ENCODE assay signal across 9 cellular contexts in the genomic region with DNA sequence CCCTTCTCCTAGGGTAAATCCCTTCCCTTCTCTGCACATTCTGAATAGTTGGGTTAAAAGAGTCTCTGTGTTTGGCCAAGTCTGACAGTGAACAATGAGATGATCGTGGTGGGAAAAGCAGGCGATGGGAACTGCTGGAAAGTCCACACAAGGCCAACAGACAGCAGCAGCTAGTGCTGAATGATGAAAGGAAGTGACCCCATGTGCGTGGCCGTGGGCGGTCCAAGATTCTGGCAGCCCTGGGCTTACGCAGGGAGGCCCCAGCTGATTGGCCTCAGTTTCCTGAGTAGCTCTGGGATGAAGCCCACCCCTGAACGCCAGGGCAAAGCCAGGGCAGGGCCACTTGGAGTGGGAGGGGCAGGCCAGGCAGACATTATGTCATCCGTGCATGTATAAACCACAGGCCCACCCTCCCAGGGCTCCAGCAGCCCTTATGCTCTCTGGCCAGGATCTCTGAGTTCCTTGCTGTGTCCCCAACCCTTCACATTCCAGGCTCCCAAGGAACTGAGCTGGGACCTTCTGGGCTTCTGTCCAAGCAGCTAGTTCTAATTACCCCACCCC. TPM values are rescaled to one million over a fixed set of nuclear protein-coding genes. Genes with fewer than 3 reads are reported as not detected.
DNase-seq lines count a peak whose midpoint lies in the region; ATAC-seq and TF ChIP-seq lines count a peak whose summit lies in the region.
"Had no signal": no experiment of that assay in that cellular context is flagged by ENCODE, and none has a peak within 500 bp of the region (broad histone marks: within the 10 kb centered on the region; RNA-seq: fewer than 3 reads in every experiment).

No MANE protein-coding gene starts in this region.

- no peak for TF ChIP-seq CTCF in coronary artery (IDR thresholded peaks at IDR 0.05)
- no peak for TF ChIP-seq CTCF in right lobe of liver (IDR thresholded peaks at IDR 0.05)
- no peak for TF ChIP-seq CTCF in stomach (IDR thresholded peaks at IDR 0.05)
- no peak for TF ChIP-seq CTCF in OCI-LY7 (conservative IDR thresholded peaks at IDR 0.05; ENCODE audit: low read length)

- H4K20me1 ChIP-seq in OCI-LY7 (ENCODE audit: insufficient read depth, low read length): no peaks in the 10 kb centered on the region

- peak overlapping the region; percentile 8 for H3K4me3 ChIP-seq in coronary artery
- H3K4me3 ChIP-seq in right lobe of liver: no peak overlapping the region
- no peak overlapping the region for H3K4me3 ChIP-seq in stomach
- H3K4me3 ChIP-seq in OCI-LY7 (ENCODE audit: low read depth, low read length, poor library complexity, severe bottlenecking): no peak overlapping the region

- H3K4me2 ChIP-seq in OCI-LY7 (ENCODE audit: low read length): no peak overlapping the region

- DNase-seq in HCEC 1CT (peak; percentile 25), coronary artery (ENCODE audit: low spot score) (peak; percentile 88), right lobe of liver (peak; percentile 59 to 71 (median 60)), stomach (peak; percentile 29), GF-D8 (lab: John Stamatoyannopoulos, UW) (no peak), OCI-LY7 (ENCODE audit: low spot score) (no peak)
- DNase-seq in activated T-cell treated with anti-CD3 and anti-CD28 coated beads, Interleukin-2, amount 50 U/mL, for 4 hours: no peak
- DNase-seq: activated B cell treated with CpG ODN at 0.5 μM for 24 hours had no signal

- intact Hi-C loops in right lobe of liver (cut with DNase I): no loop called here
- intact Hi-C loops in stomach (cut with DNase I; ENCODE audit: low total_unique reads): no loop called here
- intact Hi-C loops in OCI-LY7 (cut with micrococcal nuclease; ENCODE audit: unreplicated experiment): no loop called here

- TF ChIP-seq POLR2A in right lobe of liver (IDR thresholded peaks at IDR 0.05) (no peak), stomach (IDR thresholded peaks at IDR 0.05) (no peak)

- H3K27ac ChIP-seq in coronary artery (peak overlapping the region; percentile 80 to 88), right lobe of liver (peak overlapping the region in 2 of 3 donors; percentile 53 to 70), stomach (peak overlapping the region; percentile 6 to 81 (median 70)), OCI-LY7 (ENCODE audit: low read depth, low read length, poor library complexity, severe bottlenecking) (no peak overlapping the region)

- H3K9me2 ChIP-seq in OCI-LY7 (ENCODE audit: insufficient read depth, low read length): no peaks in the 10 kb centered on the region

- H3K27me3 ChIP-seq in right lobe of liver (no peaks in the 10 kb centered on the region), stomach (no peaks in the 10 kb centered on the region)

- 46% methylated on average over 4 of the region's 8 CpGs for WGBS in right lobe of liver (ENCODE audit: insufficient coverage, low coverage, low lambda C conversion rate, missing lambda C conversion rate)
- WGBS in stomach, 5 donors: 29 to 60% (median 40%) methylated on average over 7 to 8 of the region's 8 CpGs

- H3K36me3 ChIP-seq in right lobe of liver (no peaks in the 10 kb centered on the region), stomach (no peaks in the 10 kb centered on the region), OCI-LY7 (ENCODE audit: insufficient read depth, low read length) (no peaks in the 10 kb centered on the region)

- no peak overlapping the region for H3K4me3 Mint-ChIP-seq in activated T-cell treated with anti-CD3 and anti-CD28 coated beads, Interleukin-2, amount 50 U/mL, for 4 hours
- H3K4me3 Mint-ChIP-seq: activated B cell treated with CpG ODN at 0.5 μM for 24 hours had no signal

- POLR2A ChIA-PET in OCI-LY7 (lab: Charles Lee): interaction anchor here (0.8 kb wide), 1 partner anchor 10 kb away, joined by 3 read pairs; no protein-coding TSS in a partner anchor

- no TSS peak for BruUV-seq in OCI-LY7 (replicated peaks; lab: Mats Ljungman, UMichigan)

- H3K4me1 Mint-ChIP-seq in activated T-cell treated with anti-CD3 and anti-CD28 coated beads, Interleukin-2, amount 50 U/mL, for 4 hours (ENCODE audit: low read depth): no peaks in the 10 kb centered on the region

- no peak overlapping the region for H2AFZ ChIP-seq in OCI-LY7 (ENCODE audit: low read length)

- no peaks in the 10 kb centered on the region for H3K9me3 Mint-ChIP-seq in activated T-cell treated with anti-CD3 and anti-CD28 coated beads, Interleukin-2, amount 50 U/mL, for 4 hours
- H3K9me3 Mint-ChIP-seq: activated B cell treated with CpG ODN at 0.5 μM for 24 hours had no signal

- H3K9me3 ChIP-seq in right lobe of liver (no peaks in the 10 kb centered on the region), stomach (no peaks in the 10 kb centered on the region), OCI-LY7 (ENCODE audit: low read length) (no peaks in the 10 kb centered on the region)

- CTCF ChIA-PET in OCI-LY7 (lab: Charles Lee; ENCODE audit: unreplicated experiment): interaction anchor here (0.6 kb wide), 1 partner anchor 580 kb away, joined by 3 read pairs; no protein-coding TSS in a partner anchor

- H3K4me1 ChIP-seq in right lobe of liver (no peaks in the 10 kb centered on the region), stomach (peaks cover 0 to 20% (median 14%) of the 10 kb centered on the region in 4 donors), OCI-LY7 (ENCODE audit: insufficient read depth, low read length, poor library complexity, severe bottlenecking) (no peaks in the 10 kb centered on the region)

- H3K36me3 Mint-ChIP-seq in activated T-cell treated with anti-CD3 and anti-CD28 coated beads, Interleukin-2, amount 50 U/mL, for 4 hours (ENCODE audit: insufficient read depth): no peaks in the 10 kb centered on the region

- no peak for TF ChIP-seq EP300 in stomach (IDR thresholded peaks at IDR 0.05)

- H3K27me3 Mint-ChIP-seq in activated T-cell treated with anti-CD3 and anti-CD28 coated beads, Interleukin-2, amount 50 U/mL, for 4 hours (ENCODE audit: low read depth): no peaks in the 10 kb centered on the region
- H3K27me3 Mint-ChIP-seq: activated B cell treated with CpG ODN at 0.5 μM for 24 hours had no signal

- ATAC-seq in right lobe of liver (peak; percentile 82 to 93 (median 87)), HG02884 (IDR thresholded peaks at IDR 0.05; ENCODE audit: unreplicated experiment) (no peak)
- ATAC-seq in activated T-cell treated with anti-CD3 and anti-CD28 coated beads, Interleukin-2, amount 50 U/mL, for 4 hours: no peak

- H3K79me2 ChIP-seq in OCI-LY7 (ENCODE audit: insufficient read depth, low read depth, low read length): no peaks in the 10 kb centered on the region

RNA-seq across cellular contexts. Expression of gene CDC25A, which starts 57.8 kb away (rescaled TPM):
- total RNA-seq in right lobe of liver: 1 to 10 TPM in 2 of 6 experiments, under 1 TPM in 4; 0.27 to 8.8 (median 0.56) TPM
- total RNA-seq in stomach: 1 to 10 TPM; 1.3 to 5.7 (median 1.8) TPM
- 1 to 10 TPM; 1.1 to 2.6 (median 1.2) TPM for polyA plus RNA-seq in stomach
- 10 to 100 TPM; 31.5 to 52.5 (median 40.1) TPM for total RNA-seq in activated T-cell treated with anti-CD3 and anti-CD28 coated beads, Interleukin-2, amount 50 U/mL, for 4 hours
- 74.5 and 83.4 TPM in 2 replicates for total RNA-seq in OCI-LY7 (2014; rRNA removed; shearing (Covaris generic))
- total RNA-seq in OCI-LY7 (2022): 72.9 and 75.4 TPM in 2 replicates

Comparison
In these comparisons a context has a peak if more than half of its experiments do, and no peak if none do; other contexts are left out.
1. DNase-seq: peak in HCEC 1CT (single experiment), coronary artery (single experiment), right lobe of liver (3 of 3) and stomach (single experiment); none in GF-D8 (single experiment), activated T-cell treated with anti-CD3 and anti-CD28 coated beads, Interleukin-2, amount 50 U/mL, for 4 hours (single experiment) and OCI-LY7 (single experiment).
2. ATAC-seq: peak in right lobe of liver (4 of 4); none in activated T-cell treated with anti-CD3 and anti-CD28 coated beads, Interleukin-2, amount 50 U/mL, for 4 hours (0 of 2) and HG02884 (single experiment).